Comparison of ENCODE assay signal across 11 cellular contexts in genomic region chr2:236546561-236546961, GRCh38. TPM values are rescaled to one million over a fixed set of nuclear protein-coding genes. Genes with fewer than 3 reads are reported as not detected.
A peak's percentile ranks its signal among the peaks of the same experiment; 100 is the strongest.
DNase-seq lines count a peak whose midpoint lies in the region; ATAC-seq, FAIRE-seq and TF ChIP-seq lines count a peak whose summit lies in the region.
"Had no signal": no experiment of that assay in that cellular context is flagged by ENCODE, and none has a peak within 500 bp of the region (broad histone marks: within the 10 kb centered on the region; RNA-seq: fewer than 3 reads in every experiment).

No MANE protein-coding gene starts in this region.

- no peak for TF ChIP-seq CTCF in coronary artery (IDR thresholded peaks at IDR 0.05)

- DNase-seq in activated CD4-positive, alpha-beta T cell treated with anti-CD3 and anti-CD28 coated beads for 48 hours = peak; percentile 39
- DNase-seq in activated CD4-positive, alpha-beta T cell treated with anti-CD3 and anti-CD28 coated beads, Interleukin-2, amount 50 U/mL, for 4 hours = no peak
- peak; percentile 72 to 79 for DNase-seq in Kasumi-1 (lab: John Stamatoyannopoulos, UW)
- peak; percentile 36 for DNase-seq in activated effector memory CD4-positive, alpha-beta T cell treated with Interleukin-2 at 50 U/mL for 16 hours
- DNase-seq in small intestine = peak; percentile 33
- no peak for DNase-seq in coronary artery (ENCODE audit: low spot score)
- DNase-seq in T1000 (lab: John Stamatoyannopoulos, UW) = no peak
- DNase-seq: GF-D8, NCI-H69 had no signal

- no peaks in the 10 kb centered on the region for H3K36me3 ChIP-seq in small intestine (ENCODE audit: control insufficient read depth in 2 of 2, insufficient read depth in 2 of 2, low read length in 2 of 2)

- ATAC-seq in GM19023 (IDR thresholded peaks at IDR 0.05; ENCODE audit: unreplicated experiment) = no peak

- H3K4me3 ChIP-seq in small intestine (ENCODE audit: low read depth in 1 of 2, low read length in 2 of 2) (no peak overlapping the region), coronary artery (no peak overlapping the region)

- H3K4me1 ChIP-seq in small intestine (ENCODE audit: control insufficient read depth in 2 of 2, insufficient read depth in 1 of 2, low read depth in 1 of 2, low read length in 1 of 2) = no peaks in the 10 kb centered on the region

- H3K9me3 ChIP-seq in small intestine (ENCODE audit: control insufficient read depth, low read depth) = no peaks in the 10 kb centered on the region

- no peak for FAIRE-seq in small intestine (lab: Jason Lieb, UNC)
- FAIRE-seq: A204.1 had no signal

- no peaks in the 10 kb centered on the region for H3K27me3 ChIP-seq in small intestine (ENCODE audit: control insufficient read depth in 2 of 2, insufficient read depth in 2 of 2, low read length in 2 of 2)

- H3K27ac ChIP-seq in small intestine (ENCODE audit: low read depth in 1 of 2, low read length in 1 of 2) (peak overlapping the region in 1 of 2 donors; percentile 67), coronary artery (no peak overlapping the region)

- WGBS in small intestine, 3 donors = 66 to 81% (median 67%) methylated on average over 7 of the region's 7 CpGs

RNA-seq across cellular contexts. Expression of gene ACKR3, which starts 23.1 kb away (rescaled TPM):
- 10 to 100 TPM in 1 of 3 donors, 1 to 10 TPM in 2; 3.8 to 44.8 (median 3.8) TPM for polyA plus RNA-seq in small intestine

Comparison
In these comparisons a context has a peak if more than half of its experiments do, and no peak if none do; other contexts are left out.
1. DNase-seq: peak in activated CD4-positive, alpha-beta T cell treated with anti-CD3 and anti-CD28 coated beads for 48 hours (single experiment), Kasumi-1 (2 of 2), activated effector memory CD4-positive, alpha-beta T cell treated with Interleukin-2 at 50 U/mL for 16 hours (single experiment) and small intestine (single experiment); none in activated CD4-positive, alpha-beta T cell treated with anti-CD3 and anti-CD28 coated beads, Interleukin-2, amount 50 U/mL, for 4 hours (0 of 2), coronary artery (single experiment) and T1000 (single experiment).